In the genomic region with DNA sequence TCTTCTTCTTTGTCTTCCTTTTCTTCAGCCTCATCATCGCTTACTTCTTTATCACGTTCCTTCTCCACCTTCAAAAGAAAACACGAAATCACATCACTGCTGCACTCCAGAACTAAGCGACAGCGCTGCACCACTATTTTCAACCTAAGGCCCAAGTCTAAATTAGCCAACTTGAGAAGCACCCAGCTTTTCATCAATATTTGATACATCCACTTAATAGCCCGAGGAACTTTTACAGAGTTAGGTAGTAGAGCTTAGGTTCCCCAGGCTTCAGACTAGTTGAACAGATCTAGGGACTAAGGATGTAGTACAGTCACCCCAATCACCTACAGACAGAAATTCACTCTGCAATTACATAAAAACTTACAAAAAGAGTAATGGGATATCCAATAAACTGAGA, we compare ENCODE assay signal across 10 cellular contexts. TPM values are rescaled to one million over a fixed set of nuclear protein-coding genes. Genes with fewer than 3 reads are reported as not detected.
DNase-seq lines count a peak whose midpoint lies in the region; ATAC-seq lines count a peak whose summit lies in the region.
"Had no signal": no experiment of that assay in that cellular context is flagged by ENCODE, and none has a peak within 500 bp of the region (broad histone marks: within the 10 kb centered on the region; RNA-seq: fewer than 3 reads in every experiment).

No MANE protein-coding gene starts in this region.

- POLR2A ChIA-PET in activated CD4-positive, alpha-beta memory T cell treated with anti-CD3 and anti-CD28 coated beads, Interleukin-2, amount 10 ng/mL, durations not matched to agents 7 days and 5 days (lab: Charles Lee), result interaction anchor here (0.6 to 3.1 kb wide), 6 partner anchors 9 to 274 kb away, joined by 3 to 15 read pairs (median 10); partner anchors contain the start of gene DYNC1H1

- peaks cover 15% of the 10 kb centered on the region for H3K4me1 ChIP-seq in iPS-18a (ENCODE audit: control insufficient read depth, low read depth, low read length)

- no peak overlapping the region for H3K27ac ChIP-seq in iPS-18a (ENCODE audit: low read length)

- peak overlapping the region; percentile 97 for H3K27ac Mint-ChIP-seq in T-helper 2 cell treated with Interferon-gamma antibody and Interleukin-4, amounts not matched to agents 5 μg/mL and 100 μg/mL, for 36 hours
- H3K27ac Mint-ChIP-seq in activated CD4-positive, alpha-beta memory T cell treated with anti-CD3 and anti-CD28 coated beads, Interleukin-2, amount 10 ng/mL, durations not matched to agents 7 days and 5 days, result peak overlapping the region; percentile 93
- H3K27ac Mint-ChIP-seq in stimulated activated effector memory CD8-positive, alpha-beta T cell treated with anti-CD3 and anti-CD28 coated beads, Interleukin-12 subunit alpha, Interleukin-12 subunit beta, amount 100 ng/mL, for 72 hours, result peak overlapping the region; percentile 58

- peaks cover 61% of the 10 kb centered on the region for H3K4me1 Mint-ChIP-seq in T-helper 2 cell treated with Interferon-gamma antibody and Interleukin-4, amounts not matched to agents 5 μg/mL and 100 μg/mL, for 36 hours (ENCODE audit: low read depth)
- peaks cover 69% of the 10 kb centered on the region for H3K4me1 Mint-ChIP-seq in activated CD4-positive, alpha-beta memory T cell treated with anti-CD3 and anti-CD28 coated beads, Interleukin-2, amount 10 ng/mL, durations not matched to agents 7 days and 5 days
- H3K4me1 Mint-ChIP-seq in stimulated activated effector memory CD8-positive, alpha-beta T cell treated with anti-CD3 and anti-CD28 coated beads, Interleukin-12 subunit alpha, Interleukin-12 subunit beta, amount 100 ng/mL, for 72 hours, result peaks cover 66% of the 10 kb centered on the region

- H3K36me3 ChIP-seq in iPS-18a (ENCODE audit: control insufficient read depth, low read depth, low read length), result peaks cover 59% of the 10 kb centered on the region

- peak overlapping the region; percentile 93 for H3K4me3 ChIP-seq in iPS-18a (ENCODE audit: low read length)

- no peaks in the 10 kb centered on the region for H3K9me3 ChIP-seq in iPS-18a (ENCODE audit: control insufficient read depth, low read depth, low read length)

- no peak for DNase-seq in T-helper 2 cell treated with Interferon-gamma antibody and Interleukin-4, amounts not matched to agents 5 μg/mL and 100 μg/mL, for 36 hours (ENCODE audit: low spot score)
- no peak for DNase-seq in T-helper 2 cell
- DNase-seq in activated CD4-positive, alpha-beta memory T cell treated with anti-CD3 and anti-CD28 coated beads, Interleukin-2, amount 10 ng/mL, durations not matched to agents 7 days and 5 days, result no peak
- DNase-seq in stimulated activated effector memory CD8-positive, alpha-beta T cell treated with anti-CD3 and anti-CD28 coated beads, Interleukin-12 subunit alpha, Interleukin-12 subunit beta, amount 100 ng/mL, for 72 hours (ENCODE audit: low spot score in 2 of 2), result no peak
- no peak for DNase-seq in NCI-H2107 (lab: John Stamatoyannopoulos, UW)
- no peak for DNase-seq in NAMALWA (ENCODE audit: low spot score)
- DNase-seq in NCI-H345 (lab: John Stamatoyannopoulos, UW), result no peak
- DNase-seq: activated CD4-positive, CD25-positive, alpha-beta regulatory T cell treated with anti-CD3 and anti-CD28 coated beads, Interleukin-2, amount 50 U/mL, for 72 hours; KG1 had no signal

- H3K27me3 Mint-ChIP-seq in T-helper 2 cell treated with Interferon-gamma antibody and Interleukin-4, amounts not matched to agents 5 μg/mL and 100 μg/mL, for 36 hours (ENCODE audit: low read depth), result no peaks in the 10 kb centered on the region
- no peaks in the 10 kb centered on the region for H3K27me3 Mint-ChIP-seq in activated CD4-positive, alpha-beta memory T cell treated with anti-CD3 and anti-CD28 coated beads, Interleukin-2, amount 10 ng/mL, durations not matched to agents 7 days and 5 days

- CTCF ChIA-PET in activated CD4-positive, alpha-beta memory T cell treated with anti-CD3 and anti-CD28 coated beads, Interleukin-2, amount 10 ng/mL, durations not matched to agents 7 days and 5 days (lab: Charles Lee), result interaction anchor here (0.5 to 1.6 kb wide), 4 partner anchors 34 to 229 kb away, joined by 3 to 5 read pairs (median 4); no protein-coding TSS in a partner anchor

- no peak overlapping the region for H3K9ac ChIP-seq in iPS-18a (ENCODE audit: low read length)

- no peaks in the 10 kb centered on the region for H3K27me3 ChIP-seq in iPS-18a (ENCODE audit: control insufficient read depth, insufficient read depth, low read length)

- no peaks in the 10 kb centered on the region for H3K9me3 Mint-ChIP-seq in T-helper 2 cell treated with Interferon-gamma antibody and Interleukin-4, amounts not matched to agents 5 μg/mL and 100 μg/mL, for 36 hours
- no peaks in the 10 kb centered on the region for H3K9me3 Mint-ChIP-seq in activated CD4-positive, alpha-beta memory T cell treated with anti-CD3 and anti-CD28 coated beads, Interleukin-2, amount 10 ng/mL, durations not matched to agents 7 days and 5 days
- no peaks in the 10 kb centered on the region for H3K9me3 Mint-ChIP-seq in stimulated activated effector memory CD8-positive, alpha-beta T cell treated with anti-CD3 and anti-CD28 coated beads, Interleukin-12 subunit alpha, Interleukin-12 subunit beta, amount 100 ng/mL, for 72 hours

- peaks cover 62% of the 10 kb centered on the region for H3K36me3 Mint-ChIP-seq in T-helper 2 cell treated with Interferon-gamma antibody and Interleukin-4, amounts not matched to agents 5 μg/mL and 100 μg/mL, for 36 hours (ENCODE audit: low read depth)
- H3K36me3 Mint-ChIP-seq in activated CD4-positive, alpha-beta memory T cell treated with anti-CD3 and anti-CD28 coated beads, Interleukin-2, amount 10 ng/mL, durations not matched to agents 7 days and 5 days (ENCODE audit: low read depth), result peaks cover 64% of the 10 kb centered on the region
- peaks cover 92% of the 10 kb centered on the region for H3K36me3 Mint-ChIP-seq in stimulated activated effector memory CD8-positive, alpha-beta T cell treated with anti-CD3 and anti-CD28 coated beads, Interleukin-12 subunit alpha, Interleukin-12 subunit beta, amount 100 ng/mL, for 72 hours

- peak overlapping the region; percentile 88 for H3K4me3 Mint-ChIP-seq in T-helper 2 cell treated with Interferon-gamma antibody and Interleukin-4, amounts not matched to agents 5 μg/mL and 100 μg/mL, for 36 hours
- peak overlapping the region; percentile 97 for H3K4me3 Mint-ChIP-seq in activated CD4-positive, alpha-beta memory T cell treated with anti-CD3 and anti-CD28 coated beads, Interleukin-2, amount 10 ng/mL, durations not matched to agents 7 days and 5 days
- peak overlapping the region; percentile 69 for H3K4me3 Mint-ChIP-seq in stimulated activated effector memory CD8-positive, alpha-beta T cell treated with anti-CD3 and anti-CD28 coated beads, Interleukin-12 subunit alpha, Interleukin-12 subunit beta, amount 100 ng/mL, for 72 hours

- ATAC-seq in stimulated activated effector memory CD8-positive, alpha-beta T cell treated with anti-CD3 and anti-CD28 coated beads, Interleukin-12 subunit alpha, Interleukin-12 subunit beta, amount 100 ng/mL, for 72 hours, result no peak

RNA-seq across cellular contexts. Expression of gene HSP90AA1, which starts 1.9 kb away (rescaled TPM):
- 100 to 1,000 TPM; 466 to 472 TPM for total RNA-seq in activated CD4-positive, alpha-beta memory T cell treated with anti-CD3 and anti-CD28 coated beads, Interleukin-2, amount 10 ng/mL, durations not matched to agents 7 days and 5 days

RNA-seq across cellular contexts. Expression of gene WDR20, which starts 54.8 kb away (rescaled TPM):
- total RNA-seq in activated CD4-positive, alpha-beta memory T cell treated with anti-CD3 and anti-CD28 coated beads, Interleukin-2, amount 10 ng/mL, durations not matched to agents 7 days and 5 days, result 10 to 100 TPM; 28.3 to 31.9 TPM
